24 cellular contexts compared by ENCODE assay signal in genomic region chr13:48583859-48584311, GRCh38.
"Had no signal": no experiment of that assay in that cellular context is flagged by ENCODE, and none has a peak within 500 bp of the region (broad histone marks: within the 10 kb centered on the region; RNA-seq: fewer than 3 reads in every experiment).

No MANE protein-coding gene starts in this region.

- FAIRE-seq: frontal cortex had no signal

- H3K9me3 ChIP-seq: sigmoid colon, SK-N-SH, stomach, testis had no signal

- H3K27ac ChIP-seq: testis, WERI-Rb-1 had no signal

- H3K36me3 Mint-ChIP-seq: activated naive CD8-positive, alpha-beta T cell treated with anti-CD3 and anti-CD28 coated beads for 36 hours; T-cell; type B pancreatic cell had no signal

- DNase-seq: activated CD4-positive, alpha-beta T cell treated with anti-CD3 and anti-CD28 coated beads, Interleukin-2, amount 50 U/mL, for 1 hour; activated CD4-positive, CD25-positive, alpha-beta regulatory T cell treated with anti-CD3 and anti-CD28 coated beads, Interleukin-2, amount 50 U/mL, for 72 hours; activated naive CD8-positive, alpha-beta T cell treated with anti-CD3 and anti-CD28 coated beads for 36 hours; activated T-cell treated with anti-CD3 and anti-CD28 coated beads, Interleukin-2, amount 50 U/mL, for 1 hour; cerebellar nuclear complex; cortex of kidney; effector CD8-positive, alpha-beta T cell; hypothalamus; left ventricle myocardium superior; posterior cingulate gyrus; sigmoid colon; SK-N-SH; stimulated activated CD4-positive, alpha-beta T cell treated with anti-CD3 and anti-CD28 coated beads, Interleukin-15, amount 100 ng/mL, for 24 hours; stomach; T-cell; testis; WERI-Rb-1 had no signal

- ATAC-seq: activated T-helper 17 cell treated with anti-CD3 and anti-CD28 coated beads, Interleukin-2, amount 50 U/mL, for 72 hours; esophagus mucosa; stimulated activated memory B cell treated with anti-CD40 and anti-IgM and Interleukin-4, amounts not matched to agents 10 μg/mL and 1 μg/mL and 100 μg/mL, for 72 hours; T-cell had no signal

- H3K9me3 Mint-ChIP-seq: activated T-helper 17 cell treated with anti-CD3 and anti-CD28 coated beads, Interleukin-2, amount 50 U/mL, for 72 hours; T-cell; type B pancreatic cell had no signal

- H3K36me3 ChIP-seq: sigmoid colon, stomach, WERI-Rb-1 had no signal

- H3K27ac Mint-ChIP-seq: activated naive CD8-positive, alpha-beta T cell treated with anti-CD3 and anti-CD28 coated beads for 36 hours; activated T-helper 17 cell treated with anti-CD3 and anti-CD28 coated beads, Interleukin-2, amount 50 U/mL, for 72 hours; stimulated activated memory B cell treated with anti-CD40 and anti-IgM and Interleukin-4, amounts not matched to agents 10 μg/mL and 1 μg/mL and 100 μg/mL, for 72 hours; T-cell; T-helper 2 cell treated with Interferon-gamma antibody and Interleukin-4, amounts not matched to agents 5 μg/mL and 100 μg/mL, for 36 hours; type B pancreatic cell had no signal

- H3K4me2 ChIP-seq: SK-N-SH, smooth muscle cell had no signal

- H3K4me3 Mint-ChIP-seq: activated naive CD8-positive, alpha-beta T cell treated with anti-CD3 and anti-CD28 coated beads for 36 hours; activated T-helper 17 cell treated with anti-CD3 and anti-CD28 coated beads, Interleukin-2, amount 50 U/mL, for 72 hours; stimulated activated memory B cell treated with anti-CD40 and anti-IgM and Interleukin-4, amounts not matched to agents 10 μg/mL and 1 μg/mL and 100 μg/mL, for 72 hours; T-cell; T-helper 2 cell treated with Interferon-gamma antibody and Interleukin-4, amounts not matched to agents 5 μg/mL and 100 μg/mL, for 36 hours; type B pancreatic cell had no signal

- H3K4me3 ChIP-seq: sigmoid colon, smooth muscle cell, stomach, testis had no signal

- H3K27me3 ChIP-seq: sigmoid colon, stomach, testis had no signal

- H3K9ac ChIP-seq: SK-N-SH had no signal

- H3K27me3 Mint-ChIP-seq: activated T-helper 17 cell treated with anti-CD3 and anti-CD28 coated beads, Interleukin-2, amount 50 U/mL, for 72 hours; type B pancreatic cell had no signal
